8 cellular contexts compared by ENCODE assay signal in the genomic region with DNA sequence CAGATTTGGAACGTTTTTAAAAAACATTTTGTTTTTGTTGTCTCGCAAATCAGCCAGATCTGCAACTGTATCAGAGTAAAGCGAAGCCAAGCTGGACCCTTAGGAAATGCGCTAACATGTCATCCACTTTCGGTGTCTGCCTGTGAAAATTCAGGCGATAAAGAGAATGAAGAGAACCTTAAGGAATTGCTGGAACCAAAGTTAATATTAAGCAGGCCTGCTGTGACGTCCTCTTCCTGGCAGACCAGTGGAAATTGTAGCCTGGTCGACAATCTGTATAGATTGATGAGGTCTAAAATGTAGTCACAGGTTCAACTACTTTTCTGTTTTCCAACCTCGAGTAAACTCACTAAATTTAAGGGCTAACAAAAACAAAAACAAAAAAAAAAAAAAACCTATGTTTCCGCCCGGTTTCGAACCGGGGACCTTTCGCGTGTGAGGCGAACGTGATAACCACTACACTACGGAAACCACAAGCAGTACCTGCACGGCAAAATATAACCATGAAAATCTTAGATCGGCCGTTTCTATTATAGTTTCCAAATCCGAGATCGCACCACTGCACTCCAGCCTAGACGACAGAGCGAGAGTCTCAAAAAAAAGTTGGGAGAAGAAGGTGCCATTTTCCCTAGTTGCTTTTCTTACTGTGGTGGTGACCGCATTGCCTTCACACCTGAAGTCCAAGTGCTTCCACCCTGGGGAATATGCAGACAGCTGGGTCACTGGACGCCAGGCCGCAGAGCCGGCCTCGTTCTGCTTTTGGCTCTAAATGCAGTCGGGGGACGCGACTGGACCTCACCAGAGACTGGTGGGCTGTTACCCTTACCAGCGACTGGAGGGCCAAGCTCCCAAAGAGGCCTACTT.
DNase-seq lines count a peak whose midpoint lies in the region; ATAC-seq and TF ChIP-seq lines count a peak whose summit lies in the region.
"Not testable (repeated sequence)": the region's sequence is repeated elsewhere in the genome, so short reads cannot be mapped to it uniquely, and the experiment has no call there.

No MANE protein-coding gene starts in this region.

- not testable (repeated sequence) for H3K27me3 Mint-ChIP-seq in Calu3 (ENCODE audit: unreplicated experiment)

- H3K27ac Mint-ChIP-seq in Calu3 (ENCODE audit: unreplicated experiment): peak overlapping the region; percentile 99
- H3K27ac Mint-ChIP-seq in stimulated activated effector memory CD8-positive, alpha-beta T cell treated with anti-CD3 and anti-CD28 coated beads, Interleukin-12 subunit alpha, Interleukin-12 subunit beta, amount 100 ng/mL, for 72 hours: peak overlapping the region; percentile 96

- CTCF ChIA-PET in Calu3 (lab: Charles Lee): not testable (repeated sequence)

- not testable (repeated sequence) for H3K4me3 ChIP-seq in LNCaP clone FGC (ENCODE audit: low read depth, low read length)
- peak overlapping the region; percentile 50 for H3K4me3 ChIP-seq in iPS-11a (ENCODE audit: low read depth, low read length)

- not testable (repeated sequence) for H3K4me1 Mint-ChIP-seq in Calu3 (ENCODE audit: low read depth, unreplicated experiment); stimulated activated effector memory CD8-positive, alpha-beta T cell treated with anti-CD3 and anti-CD28 coated beads, Interleukin-12 subunit alpha, Interleukin-12 subunit beta, amount 100 ng/mL, for 72 hours

- H3K36me3 Mint-ChIP-seq in Calu3 (ENCODE audit: insufficient read depth, unreplicated experiment): peaks cover 13% of the 10 kb centered on the region
- H3K36me3 Mint-ChIP-seq in stimulated activated effector memory CD8-positive, alpha-beta T cell treated with anti-CD3 and anti-CD28 coated beads, Interleukin-12 subunit alpha, Interleukin-12 subunit beta, amount 100 ng/mL, for 72 hours: peaks cover 15% of the 10 kb centered on the region

- not testable (repeated sequence) for TF ChIP-seq CTCF in Calu3 (IDR thresholded peaks at IDR 0.05; ENCODE audit: unreplicated experiment); LNCaP clone FGC (IDR thresholded peaks at IDR 0.05; ENCODE audit: control insufficient read depth, extremely low read depth, insufficient read depth); omental fat pad (IDR thresholded peaks at IDR 0.05)

- DNase-seq in Calu3 (peak; percentile 71), LNCaP clone FGC (ENCODE audit: low read depth) (peak; percentile 42), RKO (ENCODE audit: low spot score) (peak; percentile 61), activated T-cell treated with anti-CD3 and anti-CD28 coated beads for 4 hours (peak; percentile 21), dedifferentiated amniotic fluid mesenchymal stem cell (ENCODE audit: extremely low spot score) (peak; percentile 59), omental fat pad (ENCODE audit: low spot score) (peak; percentile 51)
- peak; percentile 30 to 77 for DNase-seq in stimulated activated effector memory CD8-positive, alpha-beta T cell treated with anti-CD3 and anti-CD28 coated beads, Interleukin-12 subunit alpha, Interleukin-12 subunit beta, amount 100 ng/mL, for 72 hours (ENCODE audit: low spot score in 2 of 2)

- not testable (repeated sequence) for H3K9me3 Mint-ChIP-seq in Calu3 (ENCODE audit: low read depth, unreplicated experiment); stimulated activated effector memory CD8-positive, alpha-beta T cell treated with anti-CD3 and anti-CD28 coated beads, Interleukin-12 subunit alpha, Interleukin-12 subunit beta, amount 100 ng/mL, for 72 hours

- intact Hi-C loops in Calu3 (cut with micrococcal nuclease; ENCODE audit: unreplicated experiment): not testable (repeated sequence)

- not testable (repeated sequence) for BruUV-seq in Calu3 (replicated peaks; lab: Mats Ljungman, UMichigan)

- ATAC-seq in omental fat pad (ENCODE audit: low FRiP score): peak; percentile 49
- not testable (repeated sequence) for ATAC-seq in stimulated activated effector memory CD8-positive, alpha-beta T cell treated with anti-CD3 and anti-CD28 coated beads, Interleukin-12 subunit alpha, Interleukin-12 subunit beta, amount 100 ng/mL, for 72 hours

- peak overlapping the region; percentile 62 for H3K4me3 Mint-ChIP-seq in Calu3 (ENCODE audit: low read depth, unreplicated experiment)
- H3K4me3 Mint-ChIP-seq in stimulated activated effector memory CD8-positive, alpha-beta T cell treated with anti-CD3 and anti-CD28 coated beads, Interleukin-12 subunit alpha, Interleukin-12 subunit beta, amount 100 ng/mL, for 72 hours: not testable (repeated sequence)

Comparison
In these comparisons a context has a peak if more than half of its experiments do, and no peak if none do; other contexts are left out.
1. DNase-seq: peak in every context shown above with its lines; median percentile 71 in Calu3; 61 in RKO; 59 in dedifferentiated amniotic fluid mesenchymal stem cell; 54 in stimulated activated effector memory CD8-positive, alpha-beta T cell treated with anti-CD3 and anti-CD28 coated beads, Interleukin-12 subunit alpha, Interleukin-12 subunit beta, amount 100 ng/mL, for 72 hours; 51 in omental fat pad; 42 in LNCaP clone FGC; 21 in activated T-cell treated with anti-CD3 and anti-CD28 coated beads for 4 hours.